In genomic region chr10:13072339-13072738, GRCh38 we compare ENCODE assay signal across 22 cellular contexts.
"Had no signal": no experiment of that assay in that cellular context is flagged by ENCODE, and none has a peak within 500 bp of the region (broad histone marks: within the 10 kb centered on the region; RNA-seq: fewer than 3 reads in every experiment).

No MANE protein-coding gene starts in this region.

- H3K27me3 ChIP-seq: MG63 had no signal

- H3K36me3 ChIP-seq: MG63 had no signal

- H3K4me3 ChIP-seq: MG63 had no signal

- H3K4me1 Mint-ChIP-seq: IgD-negative memory B cell had no signal

- H3K27ac ChIP-seq: HL-60, RWPE1 had no signal

- H3K9me3 ChIP-seq: MG63 had no signal

- DNase-seq: KBM-7; MG63; NCI-H1092 treated with DMSO at 0.1 percent for 48 hours; NCI-H1436; NCI-H187; NCI-H2029; NCI-H2081 treated with DMSO at 0.1 percent for 48 hours; NCI-H2171; NCI-H226; NCI-H446; NCI-H510A; NCI-H524 treated with DMSO at 0.1 percent for 48 hours; NCI-H69; NCI-H774; NK-92 treated with Interleukin-12 subunit alpha and Interleukin-12 subunit beta, amount 100 ng/mL, for 24 hours; PC-3; SHP77 had no signal

- H3K27ac Mint-ChIP-seq: IgD-negative memory B cell had no signal

- ATAC-seq: Panc1, PC-3, SK-N-SH treated with all-trans-retinoic acid at 6 μM for 48 hours had no signal
